8 cellular contexts compared by ENCODE assay signal in the genomic region with DNA sequence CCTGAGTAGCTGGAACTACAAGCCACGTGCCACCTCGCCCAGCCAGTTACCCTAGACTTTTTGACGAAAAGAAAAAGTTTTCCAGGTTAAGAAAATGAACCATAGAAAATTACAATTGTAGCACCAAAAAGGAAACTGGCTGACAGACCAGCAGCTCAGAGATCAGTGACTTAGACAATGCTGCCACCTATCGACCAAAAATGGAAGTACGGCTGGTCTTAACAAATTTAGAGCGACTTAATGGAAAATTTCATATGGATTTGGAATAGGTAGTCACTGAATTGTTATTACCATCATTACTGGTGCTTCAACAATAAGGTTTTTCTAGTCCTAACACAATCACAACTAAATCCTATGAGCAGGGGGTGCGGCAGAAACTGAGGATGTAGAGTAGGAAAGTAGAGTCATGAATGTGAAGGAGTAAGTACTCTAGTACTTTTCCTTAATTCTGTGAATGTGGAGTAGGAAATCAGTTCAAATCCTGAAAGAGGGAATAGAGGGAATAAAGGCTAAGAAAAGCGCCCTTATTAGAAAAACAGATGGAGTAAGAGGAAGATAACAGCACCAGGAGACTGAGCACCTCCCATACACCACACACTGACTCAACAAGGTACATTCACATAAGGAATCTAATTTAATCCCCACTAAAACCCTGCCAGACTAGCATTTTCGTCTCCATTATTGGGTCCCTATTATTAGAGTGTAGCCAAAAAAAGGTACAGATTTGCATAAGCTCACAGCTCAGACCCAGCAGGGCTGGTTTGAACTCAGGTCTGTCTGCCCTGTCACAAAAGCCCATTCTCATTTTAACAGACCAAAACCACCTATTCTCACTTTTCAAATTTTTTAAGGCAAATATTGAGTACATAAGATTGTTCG. TPM values are rescaled to one million over a fixed set of nuclear protein-coding genes. Genes with fewer than 3 reads are reported as not detected.
A peak's percentile ranks its signal among the peaks of the same experiment; 100 is the strongest.
DNase-seq lines count a peak whose midpoint lies in the region; ATAC-seq and TF ChIP-seq lines count a peak whose summit lies in the region.

No MANE protein-coding gene starts in this region.

- POLR2A ChIA-PET in AG04450 (lab: Yijun Ruan, JAX) = no interaction called here

- TF ChIP-seq CTCF in AG04450 (IDR thresholded peaks at IDR 0.05; ENCODE audit: low read depth, low read length) (peak; percentile 91), NB4 (IDR thresholded peaks at IDR 0.05; ENCODE audit: low read depth, low read length) (peak; percentile 64), heart left ventricle (IDR thresholded peaks at IDR 0.05) (peak; percentile 88 to 99 (median 95))

- H3K9me3 Mint-ChIP-seq in activated naive CD8-positive, alpha-beta T cell treated with anti-CD3 and anti-CD28 coated beads for 36 hours = no peaks in the 10 kb centered on the region

- no peak overlapping the region for H3K4me3 ChIP-seq in AG04450 (ENCODE audit: low read depth, low read length)
- H3K4me3 ChIP-seq in NB4 (ENCODE audit: low read depth, low read length) = no peak overlapping the region
- no peak overlapping the region for H3K4me3 ChIP-seq in heart left ventricle

- H3K27me3 ChIP-seq in AG04450 (ENCODE audit: control insufficient read depth, insufficient read depth, low read length) (peaks cover 16% of the 10 kb centered on the region), heart left ventricle (peaks cover 0 to 57% (median 0%) of the 10 kb centered on the region in 9 donors)

- no peaks in the 10 kb centered on the region for H3K36me3 ChIP-seq in heart left ventricle

- peaks cover 67% of the 10 kb centered on the region for H3K27me3 Mint-ChIP-seq in activated naive CD8-positive, alpha-beta T cell treated with anti-CD3 and anti-CD28 coated beads for 36 hours

- no peak overlapping the region for H3K4me3 Mint-ChIP-seq in activated naive CD8-positive, alpha-beta T cell treated with anti-CD3 and anti-CD28 coated beads for 36 hours

- CTCF ChIA-PET in AG04450 (lab: Charles Lee) = interaction anchor here (0.5 to 7.2 kb wide), 27 partner anchors 8 to 480 kb away, joined by 3 to 223 read pairs (median 4); no protein-coding TSS in a partner anchor

- WGBS in heart left ventricle, 4 donors = 0 to 4% (median 2%) methylated on average over 9 to 10 of the region's 10 CpGs

- H3K9me3 ChIP-seq in AG04450 (ENCODE audit: control insufficient read depth, insufficient read depth, low read length) (no peaks in the 10 kb centered on the region), heart left ventricle (no peaks in the 10 kb centered on the region)

- H3K36me3 Mint-ChIP-seq in activated naive CD8-positive, alpha-beta T cell treated with anti-CD3 and anti-CD28 coated beads for 36 hours = no peaks in the 10 kb centered on the region

- ATAC-seq in GM19035 (IDR thresholded peaks at IDR 0.05; ENCODE audit: unreplicated experiment) (peak; percentile 41), heart left ventricle (peak; percentile 28 to 61 (median 50)), HG02571 (IDR thresholded peaks at IDR 0.05; ENCODE audit: unreplicated experiment) (no peak)

- no peak overlapping the region for H3K27ac ChIP-seq in AG04450 (ENCODE audit: low read depth, low read length)
- H3K27ac ChIP-seq in heart left ventricle = no peak overlapping the region

- H3K4me1 ChIP-seq in heart left ventricle = peaks cover 0 to 10% (median 5%) of the 10 kb centered on the region in 12 donors

- DNase-seq in AG04450 (ENCODE audit: low read depth, low spot score) (peak; percentile 63), NB4 (ENCODE audit: low read depth) (peak; percentile 76), SKM-1 treated with dmso at 0.1 percent for 144 hours (lab: John Stamatoyannopoulos, UW; ENCODE audit: unreplicated experiment) (peak; percentile 61), heart left ventricle (peak in 4 of 5 donors; percentile 38 to 67 (median 50)), putamen (ENCODE audit: low spot score) (peak; percentile 76)
- peak; percentile 60 for DNase-seq in activated naive CD8-positive, alpha-beta T cell treated with anti-CD3 and anti-CD28 coated beads for 36 hours

- H3K27ac Mint-ChIP-seq in activated naive CD8-positive, alpha-beta T cell treated with anti-CD3 and anti-CD28 coated beads for 36 hours = no peak overlapping the region

- intact Hi-C loops in heart left ventricle (cut with DNase I) = loop anchor here (1.0 to 10.0 kb wide), 7 partner anchors 184 to 448 kb away; no protein-coding TSS in a partner anchor

- H3K4me1 Mint-ChIP-seq in activated naive CD8-positive, alpha-beta T cell treated with anti-CD3 and anti-CD28 coated beads for 36 hours = peaks cover 13% of the 10 kb centered on the region

- TF ChIP-seq POLR2A in NB4 (IDR thresholded peaks at IDR 0.05; ENCODE audit: extremely low read depth, insufficient read length) (no peak), heart left ventricle (IDR thresholded peaks at IDR 0.05) (no peak)

RNA-seq across cellular contexts. Expression of gene MGST3, which starts 37.9 kb away (rescaled TPM):
- polyA plus RNA-seq in AG04450 (2011; rRNA removed) (242 and 252 TPM in 2 replicates), heart left ventricle (1,000 to 10,000 TPM in 1 of 2 donors, 100 to 1,000 TPM in 1; 399 to 1,314 TPM)
- 110 and 147 TPM in 2 replicates for polyA minus RNA-seq in AG04450 (2011; rRNA and poly(A)+ RNA removed)
- 10 to 100 TPM; 31.7 to 33.3 TPM for total RNA-seq in activated naive CD8-positive, alpha-beta T cell treated with anti-CD3 and anti-CD28 coated beads for 36 hours
- 1,000 to 10,000 TPM in 1 of 9 donors, 100 to 1,000 TPM in 8; 408 to 1,027 (median 747) TPM for total RNA-seq in heart left ventricle

RNA-seq across cellular contexts. Expression of gene LRRC52, which starts 49.4 kb away (rescaled TPM):
- not detected in 2 replicates for polyA plus RNA-seq in AG04450 (2011; rRNA removed)
- not detected in 2 replicates for polyA minus RNA-seq in AG04450 (2011; rRNA and poly(A)+ RNA removed)
- total RNA-seq in activated naive CD8-positive, alpha-beta T cell treated with anti-CD3 and anti-CD28 coated beads for 36 hours = not detected
- total RNA-seq in heart left ventricle = 1 to 10 TPM in 1 of 9 donors, under 1 TPM in 4, not detected in 4; 0.17 to 1.0 (median 0.44) TPM
- polyA plus RNA-seq in heart left ventricle = under 1 TPM; 0.12 to 0.15 TPM

Comparison
In these comparisons a context has a peak if more than half of its experiments do, and no peak if none do; other contexts are left out.
1. RNA of gene MGST3, which starts 37.9 kb away (total RNA-seq): 408 to 1,027 TPM in heart left ventricle; 31.7 to 33.3 TPM in activated naive CD8-positive, alpha-beta T cell treated with anti-CD3 and anti-CD28 coated beads for 36 hours; every median in the first group is over 10 times any median in the second.
2. Peak in every context shown above with its lines, with median percentiles within 50 percentile points of each other: DNase-seq and CTCF ChIP-seq.